ENCODE assay signal across 32 cellular contexts in genomic region chr6:125550892-125551291, GRCh38.
"Had no signal": no experiment of that assay in that cellular context is flagged by ENCODE, and none has a peak within 500 bp of the region (broad histone marks: within the 10 kb centered on the region; RNA-seq: fewer than 3 reads in every experiment).

No MANE protein-coding gene starts in this region.

- H3K27ac ChIP-seq: adrenal gland, ascending aorta, epithelial cell of prostate, hepatocyte, pancreas, prostate gland, sigmoid colon, upper lobe of left lung, vagina had no signal

- H3K27me3 ChIP-seq: adrenal gland, ascending aorta, sigmoid colon, upper lobe of left lung, vagina had no signal

- H3K4me3 ChIP-seq: adrenal gland, ascending aorta, hepatocyte, pancreas, prostate gland, sigmoid colon, upper lobe of left lung, vagina had no signal

- DNase-seq: activated CD4-positive, alpha-beta T cell treated with anti-CD3 and anti-CD28 coated beads for 36 hours; activated CD4-positive, alpha-beta T cell treated with anti-CD3 and anti-CD28 coated beads, Interleukin-2, amount 50 U/mL, for 4 hours; activated CD4-positive, CD25-positive, alpha-beta regulatory T cell; activated CD8-positive, alpha-beta memory T cell treated with anti-CD3 and anti-CD28 coated beads, Interleukin-2, amount 50 U/mL, for 4 hours; activated effector memory CD4-positive, alpha-beta T cell treated with anti-CD3 and anti-CD28 coated beads, Interleukin-2, amount 50 U/mL, for 16 hours; activated naive CD4-positive, alpha-beta T cell treated with anti-CD3 and anti-CD28 coated beads for 36 hours; activated naive CD8-positive, alpha-beta T cell treated with anti-CD3 and anti-CD28 coated beads for 36 hours; activated T-cell treated with anti-CD3 and anti-CD28 coated beads, Interleukin-2, amount 50 U/mL, for 1 hour; adrenal gland; caudate nucleus; cortex of kidney; endodermal cell; islet precursor cell; mammary epithelial cell; naive B cell; nucleus accumbens; pancreas; sigmoid colon; small intestine; stimulated activated CD4-positive, alpha-beta T cell treated with anti-CD3 and anti-CD28 coated beads, Interleukin-1b, Interleukin-23, amount 100 ng/mL, for 48 hours; stimulated activated CD4-positive, alpha-beta T cell treated with anti-CD3 and anti-CD28 coated beads, Interleukin-4, amount 100 ng/mL, for 4 hours; stimulated activated CD8-positive, alpha-beta memory T cell treated with anti-CD3 and anti-CD28 coated beads, Interleukin-4, amount 100 ng/mL, for 48 hours; stimulated activated naive CD8-positive, alpha-beta T cell treated with anti-CD3 and anti-CD28 coated beads, Interleukin-15, amount 100 ng/mL, for 72 hours; substantia nigra; T-helper 17 cell; upper lobe of left lung had no signal

- H3K9me3 ChIP-seq: adrenal gland, ascending aorta, pancreas, prostate gland, sigmoid colon, upper lobe of left lung, vagina had no signal

- H3K36me3 ChIP-seq: adrenal gland, ascending aorta, pancreas, prostate gland, sigmoid colon, upper lobe of left lung, vagina had no signal

- ATAC-seq: activated CD4-positive, alpha-beta T cell treated with anti-CD3 and anti-CD28 coated beads for 36 hours; pancreas; stimulated activated memory B cell treated with anti-CD40 and anti-IgM and Interleukin-4, amounts not matched to agents 10 μg/mL and 1 μg/mL and 100 μg/mL, for 72 hours; stimulated activated naive CD8-positive, alpha-beta T cell treated with anti-CD3 and anti-CD28 coated beads, Interleukin-15, amount 100 ng/mL, for 72 hours; T-helper 17 cell had no signal

- H3K4me1 ChIP-seq: adrenal gland, pancreas, prostate gland, sigmoid colon, vagina had no signal
